Comparison of ENCODE assay signal across 19 cellular contexts in the genomic region with DNA sequence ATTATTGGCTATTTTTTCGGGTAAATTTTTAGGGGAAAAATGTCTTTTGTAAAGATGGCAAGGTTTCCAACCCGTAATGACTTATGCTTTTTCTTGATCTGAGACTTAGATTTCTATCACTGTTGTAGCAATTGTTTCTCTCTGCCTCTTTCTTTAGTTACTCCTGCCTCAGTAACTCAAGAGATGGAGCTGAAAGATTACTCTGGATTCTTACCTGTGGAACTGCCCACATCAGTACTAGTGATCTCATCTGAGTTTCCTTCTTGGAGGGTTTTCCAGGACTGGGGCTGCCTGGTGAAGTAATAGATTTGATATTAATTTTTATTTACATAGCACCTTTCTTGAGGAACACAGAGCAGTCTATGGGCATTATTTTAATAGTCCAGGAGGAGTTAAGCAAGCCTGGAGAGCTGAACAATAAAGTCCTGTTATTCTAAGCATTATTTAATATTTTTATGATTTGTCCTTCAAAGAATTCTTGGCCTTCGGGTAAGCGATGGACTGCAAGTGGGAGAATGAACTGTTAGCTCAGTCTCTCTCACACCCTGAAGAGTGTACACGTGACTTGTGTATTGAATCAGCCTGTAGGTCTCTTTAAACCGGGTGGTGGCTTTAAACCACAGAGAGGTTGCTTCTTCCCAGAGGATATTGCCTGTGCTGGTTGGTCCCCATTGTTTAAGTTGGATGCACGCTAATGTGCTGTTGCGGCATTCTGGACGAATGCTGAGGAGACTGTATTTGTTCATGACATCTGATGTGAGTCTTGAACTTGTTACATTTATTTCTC.
DNase-seq lines count a peak whose midpoint lies in the region; ATAC-seq and TF ChIP-seq lines count a peak whose summit lies in the region.
"Had no signal": no experiment of that assay in that cellular context is flagged by ENCODE, and none has a peak within 500 bp of the region (broad histone marks: within the 10 kb centered on the region; RNA-seq: fewer than 3 reads in every experiment).

No MANE protein-coding gene starts in this region.

- H3K27ac ChIP-seq in ACC112 (ENCODE audit: low read depth, low read length), result peak overlapping the region; percentile 23; the same call in 1 of the 2 replicates
- peak overlapping the region; percentile 87 to 88 for H3K27ac ChIP-seq in coronary artery
- H3K27ac ChIP-seq: BLaER1 treated with 17β-estradiol and CSF1 and Interleukin-3, amounts not matched to agents 10 nM and 100 nM; SJSA1 had no signal

- H3K4me3 ChIP-seq in ACC112 (ENCODE audit: low read depth, low read length), result no peak overlapping the region
- peak overlapping the region; percentile 19 for H3K4me3 ChIP-seq in coronary artery
- H3K4me3 ChIP-seq: A549; BLaER1 treated with 17β-estradiol and CSF1 and Interleukin-3, amounts not matched to agents 10 nM and 100 nM; SJSA1 had no signal

- H3K9me3 Mint-ChIP-seq in osteocyte (ENCODE audit: unreplicated experiment), result no peaks in the 10 kb centered on the region
- H3K9me3 Mint-ChIP-seq in activated CD8-positive, alpha-beta T cell treated with anti-CD3 and anti-CD28 coated beads, Interleukin-2, amount 10 ng/mL, durations not matched to agents 7 days and 5 days (ENCODE audit: insufficient read depth), result no peaks in the 10 kb centered on the region
- H3K9me3 Mint-ChIP-seq: CD8-positive, alpha-beta T cell had no signal

- peaks cover 1% of the 10 kb centered on the region for H3K79me2 ChIP-seq in ACC112 (ENCODE audit: control insufficient read depth, insufficient read depth, low read length, unreplicated experiment)

- DNase-seq in MV-4-11 (lab: John Stamatoyannopoulos, UW), result peak; percentile 25
- DNase-seq in coronary artery (ENCODE audit: low spot score), result no peak
- DNase-seq in osteocyte (ENCODE audit: extremely low spot score, unreplicated experiment), result no peak
- no peak for DNase-seq in GOT3 (lab: John Stamatoyannopoulos, UW)
- DNase-seq in AML-193 (lab: John Stamatoyannopoulos, UW), result no peak
- DNase-seq in activated CD8-positive, alpha-beta T cell treated with anti-CD3 and anti-CD28 coated beads, Interleukin-2, amount 10 ng/mL, durations not matched to agents 7 days and 5 days, result no peak
- DNase-seq: Calu3; CD8-positive, alpha-beta T cell; KG1; NCI-H1694 treated with DMSO at 0.1 percent for 48 hours; NCI-H2107; NCI-H2227 treated with DMSO at 0.1 percent for 48 hours; NCI-H524 treated with DMSO at 0.1 percent for 48 hours had no signal

- peaks cover 55% of the 10 kb centered on the region for H3K4me1 ChIP-seq in ACC112 (ENCODE audit: control insufficient read depth, insufficient read depth, low read length, unreplicated experiment)
- H3K4me1 ChIP-seq: BLaER1 treated with 17β-estradiol and CSF1 and Interleukin-3, amounts not matched to agents 10 nM and 100 nM had no signal

- no peak overlapping the region for H3K4me3 Mint-ChIP-seq in osteocyte (ENCODE audit: unreplicated experiment)
- H3K4me3 Mint-ChIP-seq in activated CD8-positive, alpha-beta T cell treated with anti-CD3 and anti-CD28 coated beads, Interleukin-2, amount 10 ng/mL, durations not matched to agents 7 days and 5 days, result no peak overlapping the region
- H3K4me3 Mint-ChIP-seq: CD8-positive, alpha-beta T cell had no signal

- POLR2A ChIA-PET in activated CD8-positive, alpha-beta T cell treated with anti-CD3 and anti-CD28 coated beads, Interleukin-2, amount 10 ng/mL, durations not matched to agents 7 days and 5 days (lab: Charles Lee), result no interaction called here

- no peaks in the 10 kb centered on the region for H3K27me3 ChIP-seq in ACC112 (ENCODE audit: insufficient read depth, low read length)
- H3K27me3 ChIP-seq: BLaER1 treated with 17β-estradiol and CSF1 and Interleukin-3, amounts not matched to agents 10 nM and 100 nM had no signal

- H3K36me3 Mint-ChIP-seq in osteocyte (ENCODE audit: unreplicated experiment), result peaks cover 10% of the 10 kb centered on the region
- no peaks in the 10 kb centered on the region for H3K36me3 Mint-ChIP-seq in activated CD8-positive, alpha-beta T cell treated with anti-CD3 and anti-CD28 coated beads, Interleukin-2, amount 10 ng/mL, durations not matched to agents 7 days and 5 days (ENCODE audit: low read depth)
- H3K36me3 Mint-ChIP-seq: CD8-positive, alpha-beta T cell had no signal

- no peak for ATAC-seq in activated CD8-positive, alpha-beta T cell treated with anti-CD3 and anti-CD28 coated beads, Interleukin-2, amount 10 ng/mL, durations not matched to agents 7 days and 5 days
- ATAC-seq: A549; CD8-positive, alpha-beta T cell; HepG2; Panc1 had no signal

- H2AFZ ChIP-seq in ACC112 (ENCODE audit: low read length, unreplicated experiment), result no peak overlapping the region

- H3K27ac Mint-ChIP-seq in osteocyte (ENCODE audit: unreplicated experiment), result peak overlapping the region; percentile 49
- no peak overlapping the region for H3K27ac Mint-ChIP-seq in activated CD8-positive, alpha-beta T cell treated with anti-CD3 and anti-CD28 coated beads, Interleukin-2, amount 10 ng/mL, durations not matched to agents 7 days and 5 days
- H3K27ac Mint-ChIP-seq: CD8-positive, alpha-beta T cell had no signal

- CTCF ChIA-PET in activated CD8-positive, alpha-beta T cell treated with anti-CD3 and anti-CD28 coated beads, Interleukin-2, amount 10 ng/mL, durations not matched to agents 7 days and 5 days (lab: Charles Lee), result no interaction called here

- TF ChIP-seq CTCF in coronary artery (IDR thresholded peaks at IDR 0.05) (no peak), osteocyte (IDR thresholded peaks at IDR 0.05) (no peak)

- H3K36me3 ChIP-seq in ACC112 (ENCODE audit: insufficient read depth, low read length), result no peaks in the 10 kb centered on the region
- H3K36me3 ChIP-seq: BLaER1 treated with 17β-estradiol and CSF1 and Interleukin-3, amounts not matched to agents 10 nM and 100 nM; SJSA1 had no signal

- peaks cover 58% of the 10 kb centered on the region for H3K4me1 Mint-ChIP-seq in osteocyte (ENCODE audit: unreplicated experiment)
- no peaks in the 10 kb centered on the region for H3K4me1 Mint-ChIP-seq in activated CD8-positive, alpha-beta T cell treated with anti-CD3 and anti-CD28 coated beads, Interleukin-2, amount 10 ng/mL, durations not matched to agents 7 days and 5 days (ENCODE audit: low read depth)

- no peaks in the 10 kb centered on the region for H3K27me3 Mint-ChIP-seq in osteocyte (ENCODE audit: unreplicated experiment)
- H3K27me3 Mint-ChIP-seq in activated CD8-positive, alpha-beta T cell treated with anti-CD3 and anti-CD28 coated beads, Interleukin-2, amount 10 ng/mL, durations not matched to agents 7 days and 5 days (ENCODE audit: low read depth), result peaks cover 2% of the 10 kb centered on the region
